ENCODE assay signal across 1 cellular context in the genomic region with DNA sequence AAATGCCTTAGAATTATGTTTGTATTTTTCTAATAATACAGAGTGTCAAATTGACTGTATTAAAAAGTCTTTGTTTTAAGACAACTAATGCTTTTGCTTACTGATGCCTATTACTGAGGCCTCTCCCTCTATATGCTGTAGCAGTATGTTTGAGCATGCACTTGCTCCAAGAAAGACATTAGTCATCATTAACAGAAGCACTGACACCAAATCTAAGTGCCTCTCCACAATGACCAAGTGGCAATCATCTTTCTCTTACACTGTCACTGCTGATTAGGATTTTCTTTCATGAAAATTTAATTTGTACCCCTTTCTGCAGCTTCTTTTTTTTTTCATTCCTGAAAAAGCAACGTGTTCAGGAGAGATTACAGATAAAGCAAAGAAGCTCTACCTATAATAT.
TF ChIP-seq lines count a peak whose summit lies in the region.

No MANE protein-coding gene starts in this region.

TF ChIP-seq in K562, 482 proteins besides CTCF, POLR2A, EP300 and RAD21 (continued from another document and continues in another):
- TF ChIP-seq CHD7 (IDR thresholded peaks at IDR 0.05; ENCODE audit: low read depth, low read length) (no peak), ZNF75A (CRISPR knock-in tag; IDR thresholded peaks at IDR 0.05) (no peak), GABPB2 (CRISPR knock-in tag; conservative IDR thresholded peaks at IDR 0.05) (no peak), WHSC1 (IDR thresholded peaks at IDR 0.05; ENCODE audit: low read length) (no peak), RREB1 (CRISPR knock-in tag; IDR thresholded peaks at IDR 0.05) (no peak), FOXJ3 (CRISPR knock-in tag; IDR thresholded peaks at IDR 0.05) (no peak), CREM (IDR thresholded peaks at IDR 0.05; ENCODE audit: low read depth) (no peak), CCNT2 (IDR thresholded peaks at IDR 0.05; ENCODE audit: borderline replicate concordance, extremely low read depth, insufficient read length, low read depth, low read length) (no peak), ZNF3 (CRISPR knock-in tag; IDR thresholded peaks at IDR 0.05) (no peak), FOS (IDR thresholded peaks at IDR 0.05; ENCODE audit: extremely low read depth, insufficient read length) (no peak), PRPF4 (IDR thresholded peaks at IDR 0.05; ENCODE audit: insufficient read depth, low read depth, low read length, poor library complexity, severe bottlenecking) (no peak), RFX7 (CRISPR knock-in tag; IDR thresholded peaks at IDR 0.05) (no peak), CBX3 (IDR thresholded peaks at IDR 0.05; ENCODE audit: borderline replicate concordance in 1 of 2, low read length in 2 of 2) (peak in 1 of 2 experiments; percentile 44; a peak in 1 of 3 replicates), PHF20 (IDR thresholded peaks at IDR 0.05; ENCODE audit: partially characterized antibody) (no peak), GTF2E2 (tag; IDR thresholded peaks at IDR 0.05) (no peak), ZNF41 (CRISPR knock-in tag; conservative IDR thresholded peaks at IDR 0.05) (no peak), XRCC3 (IDR thresholded peaks at IDR 0.05) (no peak), TFAM (CRISPR knock-in tag; conservative IDR thresholded peaks at IDR 0.05) (no peak), DDX20 (tag; IDR thresholded peaks at IDR 0.05; ENCODE audit: low read depth) (no peak), FOXJ2 (tag; IDR thresholded peaks at IDR 0.05) (no peak)
- TF ChIP-seq, protein P1, sequence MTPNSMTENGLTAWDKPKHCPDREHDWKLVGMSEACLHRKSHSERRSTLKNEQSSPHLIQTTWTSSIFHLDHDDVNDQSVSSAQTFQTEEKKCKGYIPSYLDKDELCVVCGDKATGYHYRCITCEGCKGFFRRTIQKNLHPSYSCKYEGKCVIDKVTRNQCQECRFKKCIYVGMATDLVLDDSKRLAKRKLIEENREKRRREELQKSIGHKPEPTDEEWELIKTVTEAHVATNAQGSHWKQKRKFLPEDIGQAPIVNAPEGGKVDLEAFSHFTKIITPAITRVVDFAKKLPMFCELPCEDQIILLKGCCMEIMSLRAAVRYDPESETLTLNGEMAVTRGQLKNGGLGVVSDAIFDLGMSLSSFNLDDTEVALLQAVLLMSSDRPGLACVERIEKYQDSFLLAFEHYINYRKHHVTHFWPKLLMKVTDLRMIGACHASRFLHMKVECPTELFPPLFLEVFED (CRISPR knock-in tag; conservative IDR thresholded peaks at IDR 0.05) = no peak
- TF ChIP-seq, protein P2, sequence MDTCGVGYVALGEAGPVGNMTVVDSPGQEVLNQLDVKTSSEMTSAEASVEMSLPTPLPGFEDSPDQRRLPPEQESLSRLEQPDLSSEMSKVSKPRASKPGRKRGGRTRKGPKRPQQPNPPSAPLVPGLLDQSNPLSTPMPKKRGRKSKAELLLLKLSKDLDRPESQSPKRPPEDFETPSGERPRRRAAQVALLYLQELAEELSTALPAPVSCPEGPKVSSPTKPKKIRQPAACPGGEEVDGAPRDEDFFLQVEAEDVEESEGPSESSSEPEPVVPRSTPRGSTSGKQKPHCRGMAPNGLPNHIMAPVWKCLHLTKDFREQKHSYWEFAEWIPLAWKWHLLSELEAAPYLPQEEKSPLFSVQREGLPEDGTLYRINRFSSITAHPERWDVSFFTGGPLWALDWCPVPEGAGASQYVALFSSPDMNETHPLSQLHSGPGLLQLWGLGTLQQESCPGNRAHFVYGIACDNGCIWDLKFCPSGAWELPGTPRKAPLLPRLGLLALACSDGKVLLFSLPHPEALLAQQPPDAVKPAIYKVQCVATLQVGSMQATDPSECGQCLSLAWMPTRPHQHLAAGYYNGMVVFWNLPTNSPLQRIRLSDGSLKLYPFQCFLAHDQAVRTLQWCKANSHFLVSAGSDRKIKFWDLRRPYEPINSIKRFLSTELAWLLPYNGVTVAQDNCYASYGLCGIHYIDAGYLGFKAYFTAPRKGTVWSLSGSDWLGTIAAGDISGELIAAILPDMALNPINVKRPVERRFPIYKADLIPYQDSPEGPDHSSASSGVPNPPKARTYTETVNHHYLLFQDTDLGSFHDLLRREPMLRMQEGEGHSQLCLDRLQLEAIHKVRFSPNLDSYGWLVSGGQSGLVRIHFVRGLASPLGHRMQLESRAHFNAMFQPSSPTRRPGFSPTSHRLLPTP (IDR thresholded peaks at IDR 0.05; ENCODE audit: borderline replicate concordance, extremely low read depth, insufficient read length) = no peak
- TF ChIP-seq, protein P3, sequence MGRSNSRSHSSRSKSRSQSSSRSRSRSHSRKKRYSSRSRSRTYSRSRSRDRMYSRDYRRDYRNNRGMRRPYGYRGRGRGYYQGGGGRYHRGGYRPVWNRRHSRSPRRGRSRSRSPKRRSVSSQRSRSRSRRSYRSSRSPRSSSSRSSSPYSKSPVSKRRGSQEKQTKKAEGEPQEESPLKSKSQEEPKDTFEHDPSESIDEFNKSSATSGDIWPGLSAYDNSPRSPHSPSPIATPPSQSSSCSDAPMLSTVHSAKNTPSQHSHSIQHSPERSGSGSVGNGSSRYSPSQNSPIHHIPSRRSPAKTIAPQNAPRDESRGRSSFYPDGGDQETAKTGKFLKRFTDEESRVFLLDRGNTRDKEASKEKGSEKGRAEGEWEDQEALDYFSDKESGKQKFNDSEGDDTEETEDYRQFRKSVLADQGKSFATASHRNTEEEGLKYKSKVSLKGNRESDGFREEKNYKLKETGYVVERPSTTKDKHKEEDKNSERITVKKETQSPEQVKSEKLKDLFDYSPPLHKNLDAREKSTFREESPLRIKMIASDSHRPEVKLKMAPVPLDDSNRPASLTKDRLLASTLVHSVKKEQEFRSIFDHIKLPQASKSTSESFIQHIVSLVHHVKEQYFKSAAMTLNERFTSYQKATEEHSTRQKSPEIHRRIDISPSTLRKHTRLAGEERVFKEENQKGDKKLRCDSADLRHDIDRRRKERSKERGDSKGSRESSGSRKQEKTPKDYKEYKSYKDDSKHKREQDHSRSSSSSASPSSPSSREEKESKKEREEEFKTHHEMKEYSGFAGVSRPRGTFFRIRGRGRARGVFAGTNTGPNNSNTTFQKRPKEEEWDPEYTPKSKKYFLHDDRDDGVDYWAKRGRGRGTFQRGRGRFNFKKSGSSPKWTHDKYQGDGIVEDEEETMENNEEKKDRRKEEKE (IDR thresholded peaks at IDR 0.05; ENCODE audit: borderline replicate concordance in 1 of 2, control insufficient read depth in 1 of 2, low read depth in 2 of 2, low read length in 1 of 2) = no peak
